In the genomic region with DNA sequence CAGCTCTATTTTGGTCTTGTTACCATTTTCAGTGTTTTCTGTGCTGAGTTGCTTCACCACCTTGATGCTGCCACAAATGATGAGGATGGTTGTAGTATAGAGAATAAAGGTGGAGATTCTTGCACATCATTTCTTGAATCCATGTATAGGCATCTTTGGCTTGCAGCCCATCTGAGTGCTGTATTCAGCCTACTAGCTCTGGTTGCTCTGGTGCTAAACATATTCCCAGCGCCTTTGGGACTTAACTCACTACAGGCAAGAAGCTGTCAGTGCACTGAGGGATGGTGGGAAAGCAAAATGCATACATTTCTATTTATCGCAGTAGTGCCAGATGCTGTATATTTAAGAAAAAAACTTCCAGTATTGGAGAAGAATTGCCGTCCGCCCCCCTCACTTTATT, we compare ENCODE assay signal across 22 cellular contexts.
"Had no signal": no experiment of that assay in that cellular context is flagged by ENCODE, and none has a peak within 500 bp of the region (broad histone marks: within the 10 kb centered on the region; RNA-seq: fewer than 3 reads in every experiment).

No MANE protein-coding gene starts in this region.

- DNase-seq: effector memory CD8-positive, alpha-beta T cell; esophagus squamous epithelium; foreskin fibroblast; glutamatergic neuron; immature natural killer cell; left lung; lower lobe of right lung; nephron progenitor cell; right lobe of liver; stimulated activated CD4-positive, alpha-beta T cell treated with anti-CD3 and anti-CD28 coated beads, Interleukin-4, amount 100 ng/mL, for 1 hour; stimulated activated CD8-positive, alpha-beta memory T cell treated with anti-CD3 and anti-CD28 coated beads, Interleukin-4, amount 100 ng/mL, for 48 hours; testis; transverse colon had no signal

- H3K4me3 ChIP-seq: esophagus squamous epithelium, gastroesophageal sphincter, left lung, lower lobe of right lung, prostate gland, right lobe of liver, testis, transverse colon had no signal

- H3K9me3 ChIP-seq: esophagus squamous epithelium, gastroesophageal sphincter, left lung, lower lobe of right lung, prostate gland, right lobe of liver, testis, transverse colon had no signal

- H2AFZ ChIP-seq: parathyroid adenoma had no signal

- H3K4me3 Mint-ChIP-seq: dendritic cell treated with granulocyte-macrophage colony-stimulating factor and Interleukin-4, amounts not matched to agents 40 ng/mL and 50 ng/mL, for 4 days; effector memory CD8-positive, alpha-beta T cell; immature natural killer cell; memory B cell; mesothelial cell of epicardium; nephron progenitor cell; stimulated activated effector memory CD8-positive, alpha-beta T cell treated with anti-CD3 and anti-CD28 coated beads, Interleukin-12 subunit alpha, Interleukin-12 subunit beta, amount 100 ng/mL, for 72 hours; stimulated activated naive CD8-positive, alpha-beta T cell treated with anti-CD3 and anti-CD28 coated beads, Interleukin-15, Interleukin-2, amounts not matched to agents 100 ng/mL and 50 ng/mL, for 24 hours had no signal

- H3K27me3 Mint-ChIP-seq: dendritic cell treated with granulocyte-macrophage colony-stimulating factor and Interleukin-4, amounts not matched to agents 40 ng/mL and 50 ng/mL, for 4 days; stimulated activated naive CD8-positive, alpha-beta T cell treated with anti-CD3 and anti-CD28 coated beads, Interleukin-15, Interleukin-2, amounts not matched to agents 100 ng/mL and 50 ng/mL, for 24 hours had no signal

- H3K27ac Mint-ChIP-seq: immature natural killer cell; memory B cell; mesothelial cell of epicardium; nephron progenitor cell; stimulated activated effector memory CD8-positive, alpha-beta T cell treated with anti-CD3 and anti-CD28 coated beads, Interleukin-12 subunit alpha, Interleukin-12 subunit beta, amount 100 ng/mL, for 72 hours; stimulated activated naive CD8-positive, alpha-beta T cell treated with anti-CD3 and anti-CD28 coated beads, Interleukin-15, Interleukin-2, amounts not matched to agents 100 ng/mL and 50 ng/mL, for 24 hours had no signal

- H3K9me3 Mint-ChIP-seq: effector memory CD8-positive, alpha-beta T cell; memory B cell; mesothelial cell of epicardium; nephron progenitor cell; stimulated activated effector memory CD8-positive, alpha-beta T cell treated with anti-CD3 and anti-CD28 coated beads, Interleukin-12 subunit alpha, Interleukin-12 subunit beta, amount 100 ng/mL, for 72 hours; stimulated activated naive CD8-positive, alpha-beta T cell treated with anti-CD3 and anti-CD28 coated beads, Interleukin-15, Interleukin-2, amounts not matched to agents 100 ng/mL and 50 ng/mL, for 24 hours had no signal

- H3K27ac ChIP-seq: epithelial cell of prostate, esophagus squamous epithelium, gastroesophageal sphincter, left lung, lower lobe of right lung, parathyroid adenoma, prostate gland, right lobe of liver, testis, transverse colon had no signal

- H3K36me3 ChIP-seq: esophagus squamous epithelium, gastroesophageal sphincter, left lung, lower lobe of right lung, prostate gland, right lobe of liver, transverse colon had no signal

- H3K4me1 ChIP-seq: parathyroid adenoma had no signal

- ATAC-seq: effector memory CD8-positive, alpha-beta T cell; gastroesophageal sphincter; left lung; lower lobe of right lung; right lobe of liver; stimulated activated effector memory CD8-positive, alpha-beta T cell treated with anti-CD3 and anti-CD28 coated beads, Interleukin-12 subunit alpha, Interleukin-12 subunit beta, amount 100 ng/mL, for 72 hours had no signal

- H3K27me3 ChIP-seq: esophagus squamous epithelium, gastroesophageal sphincter, left lung, right lobe of liver, testis, transverse colon had no signal

- H3K9ac ChIP-seq: parathyroid adenoma had no signal

- H3K79me2 ChIP-seq: parathyroid adenoma had no signal

- H3K36me3 Mint-ChIP-seq: immature natural killer cell; memory B cell; mesothelial cell of epicardium; stimulated activated effector memory CD8-positive, alpha-beta T cell treated with anti-CD3 and anti-CD28 coated beads, Interleukin-12 subunit alpha, Interleukin-12 subunit beta, amount 100 ng/mL, for 72 hours had no signal
